8 cellular contexts compared by ENCODE assay signal in genomic region chr17:63698886-63699637, GRCh38. TPM values are rescaled to one million over a fixed set of nuclear protein-coding genes. Genes with fewer than 3 reads are reported as not detected.
DNase-seq lines count a peak whose midpoint lies in the region; ATAC-seq and TF ChIP-seq lines count a peak whose summit lies in the region.

No MANE protein-coding gene starts in this region.

- DNase-seq in BJ (ENCODE audit: low read depth) (no peak), MM.1S (peak; percentile 33), cerebellar nuclear complex (lab: John Stamatoyannopoulos, UW) (no peak)
- peak; percentile 86 for DNase-seq in activated CD4-positive, alpha-beta T cell treated with anti-CD3 and anti-CD28 coated beads, Interleukin-2, amount 50 U/mL, for 1 hour
- DNase-seq in stimulated activated CD8-positive, alpha-beta memory T cell treated with anti-CD3 and anti-CD28 coated beads, Interleukin-7, amount 100 ng/mL, for 48 hours (ENCODE audit: extremely low read depth in 1 of 2, low read depth in 1 of 2) = peak; percentile 65 to 75

- H2AFZ ChIP-seq in MM.1S (ENCODE audit: low read length) = 0 out of 2 replicates have a peak overlapping the region, but pooled peaks have one; percentile 42

- H3K9ac ChIP-seq in MM.1S (ENCODE audit: low read length) (no peak overlapping the region), mucosa of rectum (ENCODE audit: low read depth in 1 of 2, low read length in 2 of 2) (peak overlapping the region; percentile 24 to 54)

- H3K9me3 ChIP-seq in MM.1S (replicated peaks; ENCODE audit: insufficient read depth, low read length) (no peaks in the 10 kb centered on the region), ectodermal cell (ENCODE audit: control insufficient read depth, low read length) (no peaks in the 10 kb centered on the region), mucosa of rectum (ENCODE audit: control insufficient read depth in 2 of 2, low read length in 2 of 2) (no peaks in the 10 kb centered on the region)

- no peaks in the 10 kb centered on the region for H3K79me2 ChIP-seq in MM.1S (ENCODE audit: low read length)

- H3K27me3 ChIP-seq in BJ (ENCODE audit: control insufficient read depth, insufficient read depth, low read length) (no peaks in the 10 kb centered on the region), MM.1S (replicated peaks; ENCODE audit: insufficient read depth, low read length) (no peaks in the 10 kb centered on the region), ectodermal cell (ENCODE audit: control insufficient read depth, insufficient read depth, low read length, poor library complexity, severe bottlenecking) (peaks cover 9% of the 10 kb centered on the region), mucosa of rectum (ENCODE audit: control insufficient read depth in 2 of 2, insufficient read depth in 2 of 2, low read length in 2 of 2) (no peaks in the 10 kb centered on the region)

- H3K4me1 ChIP-seq in MM.1S (ENCODE audit: low read length) (peaks cover 5% of the 10 kb centered on the region), ectodermal cell (ENCODE audit: control insufficient read depth, insufficient read depth, low read length) (peaks cover 18% of the 10 kb centered on the region), mucosa of rectum (ENCODE audit: control insufficient read depth in 2 of 2, insufficient read depth in 2 of 2, low read length in 2 of 2) (peaks cover 14 to 19% of the 10 kb centered on the region in 2 donors)

- H3F3A ChIP-seq in MM.1S (ENCODE audit: insufficient read depth, low read length) = no peaks in the 10 kb centered on the region

- 4 to 5% methylated on average over 45 of the region's 45 CpGs for WGBS in ectodermal cell, 2 experiments

- POLR2A ChIA-PET in BJ (lab: Charles Lee) = no interaction called here

- H3K9me2 ChIP-seq in MM.1S (replicated peaks; ENCODE audit: insufficient read depth, low read length) = no peaks in the 10 kb centered on the region

- no peaks in the 10 kb centered on the region for H4K20me1 ChIP-seq in MM.1S (ENCODE audit: insufficient read depth, low read length)

- H3K4me2 ChIP-seq in MM.1S (ENCODE audit: low read depth, low read length) = peak overlapping the region; percentile 71

- peak; percentile 36 for ATAC-seq in GM19397 (IDR thresholded peaks at IDR 0.05; ENCODE audit: unreplicated experiment)

- H3K4me3 ChIP-seq in BJ (ENCODE audit: low read depth, low read length) (peak overlapping the region; percentile 46), MM.1S (ENCODE audit: low read length) (peak overlapping the region; percentile 56), ectodermal cell (ENCODE audit: insufficient read depth, low read depth, low read length) (peak overlapping the region; percentile 53), mucosa of rectum (ENCODE audit: low read length in 2 of 2) (peak overlapping the region; percentile 60 to 67)

- H3K36me3 ChIP-seq in BJ (ENCODE audit: control insufficient read depth, insufficient read depth, low read length) (no peaks in the 10 kb centered on the region; the same call in none of the 2 replicates), MM.1S (replicated peaks; ENCODE audit: insufficient read depth, low read length) (no peaks in the 10 kb centered on the region), ectodermal cell (ENCODE audit: control insufficient read depth, insufficient read depth, low read length) (no peaks in the 10 kb centered on the region), mucosa of rectum (ENCODE audit: control insufficient read depth in 2 of 2, insufficient read depth in 2 of 2, low read length in 2 of 2) (peaks cover 7 to 8% of the 10 kb centered on the region in 2 donors)

- no peak overlapping the region for H3K27ac ChIP-seq in MM.1S (ENCODE audit: low read length)
- H3K27ac ChIP-seq in ectodermal cell (ENCODE audit: insufficient read depth, low read depth, low read length, poor library complexity, severe bottlenecking) = no peak overlapping the region
- peak overlapping the region; percentile 44 to 80 for H3K27ac ChIP-seq in mucosa of rectum (ENCODE audit: low read depth in 2 of 2, low read length in 2 of 2)

- CTCF ChIA-PET in BJ (lab: Yijun Ruan, JAX) = interaction anchor here (0.7 to 1.6 kb wide), 2 partner anchors 8 to 264 kb away, joined by 3 to 5 read pairs; no protein-coding TSS in a partner anchor

- TF ChIP-seq CTCF in BJ (IDR thresholded peaks at IDR 0.05; ENCODE audit: insufficient read depth, low read depth, low read length) = no peak
- TF ChIP-seq CTCF in MM.1S (IDR thresholded peaks at IDR 0.05; ENCODE audit: low read length) = no peak

RNA-seq across cellular contexts. Expression of gene LIMD2, which starts 0.9 kb away (rescaled TPM):
- polyA plus RNA-seq in BJ (2011; rRNA removed) = 7.9 and 13.8 TPM in 2 replicates
- 2.2 and 2.8 TPM in 2 replicates for polyA minus RNA-seq in BJ (2011; rRNA and poly(A)+ RNA removed)
- polyA plus RNA-seq in ectodermal cell (2013, experiment 1 of 4) = 48.0 TPM
- 40.7 TPM for polyA plus RNA-seq in ectodermal cell (2013, experiment 2 of 4)
- polyA plus RNA-seq in ectodermal cell (2013, experiment 3 of 4) = 43.0 TPM
- 47.9 TPM for polyA plus RNA-seq in ectodermal cell (2013, experiment 4 of 4)

RNA-seq across cellular contexts. Expression of gene STRADA, which starts 42.5 kb away (rescaled TPM):
- 21.0 and 30.9 TPM in 2 replicates for polyA plus RNA-seq in BJ (2011; rRNA removed)
- polyA minus RNA-seq in BJ (2011; rRNA and poly(A)+ RNA removed) = 13.0 and 14.6 TPM in 2 replicates
- polyA plus RNA-seq in ectodermal cell (2013, experiment 1 of 4) = 63.2 TPM
- polyA plus RNA-seq in ectodermal cell (2013, experiment 2 of 4) = 67.3 TPM
- 47.6 TPM for polyA plus RNA-seq in ectodermal cell (2013, experiment 3 of 4)
- polyA plus RNA-seq in ectodermal cell (2013, experiment 4 of 4) = 54.7 TPM

Comparison
In these comparisons a context has a peak if more than half of its experiments do, and no peak if none do; other contexts are left out.
1. DNase-seq: peak in MM.1S (single experiment), activated CD4-positive, alpha-beta T cell treated with anti-CD3 and anti-CD28 coated beads, Interleukin-2, amount 50 U/mL, for 1 hour (single experiment) and stimulated activated CD8-positive, alpha-beta memory T cell treated with anti-CD3 and anti-CD28 coated beads, Interleukin-7, amount 100 ng/mL, for 48 hours (2 of 2); none in BJ (single experiment) and cerebellar nuclear complex (0 of 2).
2. H3K27ac ChIP-seq: peak in mucosa of rectum (2 of 2); none in MM.1S (single experiment) and ectodermal cell (single experiment).
3. Peak in every context shown above with its lines, with median percentiles within 50 percentile points of each other: H3K4me3 ChIP-seq.